22 cellular contexts compared by ENCODE assay signal in genomic region chr13:27321619-27322385, GRCh38.
"Had no signal": no experiment of that assay in that cellular context is flagged by ENCODE, and none has a peak within 500 bp of the region (broad histone marks: within the 10 kb centered on the region; RNA-seq: fewer than 3 reads in every experiment).

No MANE protein-coding gene starts in this region.

- H3K36me3 ChIP-seq: cardiac muscle cell, left lung, right lobe of liver, upper lobe of left lung had no signal

- H3K9me3 Mint-ChIP-seq: activated naive CD4-positive, alpha-beta T cell treated with anti-CD3 and anti-CD28 coated beads for 36 hours; endodermal cell; neural crest cell had no signal

- H3K9me3 ChIP-seq: body of pancreas, upper lobe of left lung had no signal

- H3K4me1 ChIP-seq: body of pancreas, left lung, right lobe of liver, upper lobe of left lung had no signal

- H3K36me3 Mint-ChIP-seq: WTC11 had no signal

- H3K4me3 ChIP-seq: body of pancreas, cardiac muscle cell, left lung, lung, right lobe of liver, skin epidermis, upper lobe of left lung had no signal

- H3K27ac ChIP-seq: body of pancreas, cardiac muscle cell, epithelial cell of prostate, left lung, right lobe of liver, skin epidermis, upper lobe of left lung had no signal

- DNase-seq: activated CD4-positive, alpha-beta T cell treated with anti-CD3 and anti-CD28 coated beads for 4 hours; activated CD4-positive, alpha-beta T cell treated with anti-CD3 and anti-CD28 coated beads, Interleukin-2, amount 50 U/mL, for 48 hours; activated naive CD4-positive, alpha-beta T cell treated with anti-CD3 and anti-CD28 coated beads for 36 hours; body of pancreas; cortex of kidney; endodermal cell; kidney; left lung; naive thymus-derived CD4-positive, alpha-beta T cell; occipital lobe; right lobe of liver; stimulated activated CD4-positive, alpha-beta T cell treated with anti-CD3 and anti-CD28 coated beads, Interleukin-2, amount 100 ng/mL, for 48 hours; stimulated activated CD8-positive, alpha-beta memory T cell treated with anti-CD3 and anti-CD28 coated beads, Interleukin-4, amount 100 ng/mL, for 48 hours; stimulated activated naive CD4-positive, alpha-beta T cell had no signal

- H3K27me3 ChIP-seq: body of pancreas, right lobe of liver, upper lobe of left lung had no signal

- H3K4me3 Mint-ChIP-seq: activated naive CD4-positive, alpha-beta T cell treated with anti-CD3 and anti-CD28 coated beads for 36 hours; endodermal cell; naive thymus-derived CD4-positive, alpha-beta T cell; neural crest cell; WTC11 had no signal

- ATAC-seq: body of pancreas; left lung; naive thymus-derived CD4-positive, alpha-beta T cell; right lobe of liver; SK-N-SH treated with all-trans-retinoic acid at 6 μM for 48 hours; WTC11 had no signal

- H3K27ac Mint-ChIP-seq: activated naive CD4-positive, alpha-beta T cell treated with anti-CD3 and anti-CD28 coated beads for 36 hours; endodermal cell; WTC11 had no signal

- FAIRE-seq: kidney had no signal

- H3K4me1 Mint-ChIP-seq: endodermal cell, neural crest cell, WTC11 had no signal
